ENCODE assay signal across 8 cellular contexts in the genomic region with DNA sequence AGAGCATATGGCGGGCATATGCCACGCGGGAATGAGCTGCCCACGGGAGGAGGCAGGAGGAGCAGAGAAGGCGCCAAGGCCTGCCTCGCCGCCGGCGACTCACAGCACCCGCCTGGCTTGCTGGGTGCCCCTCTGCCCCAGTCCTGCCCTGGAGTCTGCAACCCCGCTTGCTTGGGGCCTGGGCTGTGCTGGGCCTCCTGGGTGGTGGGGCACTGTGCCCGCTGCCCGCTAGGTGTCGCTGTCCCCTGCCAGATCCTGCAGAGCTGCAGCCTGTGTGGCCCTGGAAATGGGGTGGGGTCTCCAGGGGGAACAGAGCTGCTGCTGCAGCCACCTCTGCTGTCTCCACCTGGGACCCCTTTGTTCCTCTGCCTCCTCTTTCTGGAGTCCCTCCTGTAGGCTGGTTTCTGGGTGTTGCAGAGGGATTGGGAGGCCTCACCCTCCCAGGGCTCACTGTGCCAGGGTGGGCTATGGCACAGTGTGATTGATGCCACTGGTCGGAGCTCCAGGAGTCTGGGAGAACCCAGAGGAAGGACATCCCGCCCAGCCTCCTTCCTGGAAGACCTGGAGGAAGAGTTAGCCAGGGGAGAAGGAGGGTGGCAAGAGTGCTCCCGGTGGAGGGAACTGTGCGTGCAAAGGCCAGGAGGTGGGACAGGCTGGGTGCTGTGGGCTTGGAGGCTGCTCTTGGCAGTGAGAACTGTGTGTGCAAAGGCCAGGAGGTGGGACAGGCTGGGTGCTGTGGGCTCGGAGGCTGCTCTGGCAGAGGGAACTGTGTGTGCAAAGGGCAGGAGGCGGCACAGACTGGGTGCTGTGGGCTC.
DNase-seq lines count a peak whose midpoint lies in the region; ATAC-seq, FAIRE-seq and TF ChIP-seq lines count a peak whose summit lies in the region.

No MANE protein-coding gene starts in this region.

- intact Hi-C loops in OCI-LY7 (cut with micrococcal nuclease; ENCODE audit: unreplicated experiment), result loop anchor here (1.0 to 5.0 kb wide), 5 partner anchors 22 to 174 kb away; no protein-coding TSS in a partner anchor

- no peak overlapping the region for H4K91ac ChIP-seq in trophoblast cell (ENCODE audit: low read depth, low read length)

- peak; percentile 77 for DNase-seq in Ammon's horn (ENCODE audit: low spot score)
- peak; percentile 94 for DNase-seq in GM20000 (ENCODE audit: low spot score)
- DNase-seq in OCI-LY7 (ENCODE audit: low spot score), result peak; percentile 81
- DNase-seq in activated T-helper 1 cell treated with anti-CD3 and anti-CD28 coated beads, Interleukin-2, amount 50 U/mL, for 16 hours (ENCODE audit: low read depth in 1 of 2, low spot score in 1 of 2), result peak; percentile 30 to 42
- DNase-seq in frontal cortex (ENCODE audit: low spot score in 2 of 2), result peak; percentile 84 to 86
- DNase-seq in trophoblast cell, result peak; percentile 17 to 53
- peak; percentile 65 for DNase-seq in ureter (ENCODE audit: low spot score)

- H3K4ac ChIP-seq in trophoblast cell (ENCODE audit: low read depth, low read length), result no peak overlapping the region

- H3K18ac ChIP-seq in trophoblast cell (ENCODE audit: low read length), result no peak overlapping the region

- H4K12ac ChIP-seq in trophoblast cell (ENCODE audit: low read depth, low read length), result no peak overlapping the region

- no peak overlapping the region for H3K4me3 ChIP-seq in OCI-LY7 (ENCODE audit: low read depth, low read length, poor library complexity, severe bottlenecking)
- no peak overlapping the region for H3K4me3 ChIP-seq in trophoblast cell (ENCODE audit: low read depth, low read length)

- H3K9me2 ChIP-seq in OCI-LY7 (ENCODE audit: insufficient read depth, low read length), result no peaks in the 10 kb centered on the region

- TF ChIP-seq CTCF in GM20000 (IDR thresholded peaks at IDR 0.05; ENCODE audit: extremely low read depth, missing control alignments) (peak; percentile 93), OCI-LY7 (conservative IDR thresholded peaks at IDR 0.05; ENCODE audit: low read length) (peak; percentile 97)

- no CpG with 5 or more reads among the region's 20 CpGs for WGBS in trophoblast cell (ENCODE audit: extremely low coverage, insufficient coverage, insufficient read length)

- no peaks in the 10 kb centered on the region for H3K79me1 ChIP-seq in trophoblast cell (ENCODE audit: low read length)

- H3K4me2 ChIP-seq in OCI-LY7 (ENCODE audit: low read length), result no peak overlapping the region
- H3K4me2 ChIP-seq in trophoblast cell (ENCODE audit: low read length), result no peak overlapping the region

- H3K4me1 ChIP-seq in OCI-LY7 (ENCODE audit: insufficient read depth, low read length, poor library complexity, severe bottlenecking) (peaks cover 34% of the 10 kb centered on the region), trophoblast cell (ENCODE audit: control insufficient read depth in 1 of 2, insufficient read depth in 2 of 2, low read length in 2 of 2) (no peaks in the 10 kb centered on the region)

- H3K9me3 ChIP-seq in OCI-LY7 (ENCODE audit: low read length), result no peaks in the 10 kb centered on the region
- H3K9me3 ChIP-seq in trophoblast cell (ENCODE audit: insufficient read depth, low read depth, low read length), result no peaks in the 10 kb centered on the region

- no peak overlapping the region for H2BK12ac ChIP-seq in trophoblast cell (ENCODE audit: low read length)

- no TSS peak for BruUV-seq in OCI-LY7 (replicated peaks; lab: Mats Ljungman, UMichigan)

- H2AK5ac ChIP-seq in trophoblast cell (ENCODE audit: low read length), result no peak overlapping the region

- H3K14ac ChIP-seq in trophoblast cell (ENCODE audit: low read length), result no peak overlapping the region

- H3K27ac ChIP-seq in OCI-LY7 (ENCODE audit: low read depth, low read length, poor library complexity, severe bottlenecking), result peak overlapping the region; percentile 68
- no peak overlapping the region for H3K27ac ChIP-seq in trophoblast cell (ENCODE audit: low read depth, low read length)

- H2AFZ ChIP-seq in OCI-LY7 (ENCODE audit: low read length) (no peak overlapping the region), trophoblast cell (ENCODE audit: insufficient read depth, low read length, poor library complexity) (no peak overlapping the region)

- H3K9ac ChIP-seq in trophoblast cell (ENCODE audit: low read length), result no peak overlapping the region

- CTCF ChIA-PET in OCI-LY7 (lab: Charles Lee; ENCODE audit: unreplicated experiment), result interaction anchor here (0.6 to 2.8 kb wide), 7 partner anchors 9 to 175 kb away, joined by 3 to 18 read pairs (median 4); no protein-coding TSS in a partner anchor

- no peak overlapping the region for H3K23ac ChIP-seq in trophoblast cell (ENCODE audit: low read length)

- H3K36me3 ChIP-seq in OCI-LY7 (ENCODE audit: insufficient read depth, low read length) (no peaks in the 10 kb centered on the region), trophoblast cell (ENCODE audit: control insufficient read depth in 1 of 2, insufficient read depth in 2 of 2, low read length in 2 of 2) (no peaks in the 10 kb centered on the region)

- no peak for ATAC-seq in HG03025 (IDR thresholded peaks at IDR 0.05; ENCODE audit: low FRiP score, unreplicated experiment)

- no peak for FAIRE-seq in frontal cortex (lab: Jason Lieb, UNC)

- H3K79me2 ChIP-seq in OCI-LY7 (ENCODE audit: insufficient read depth, low read depth, low read length) (no peaks in the 10 kb centered on the region), trophoblast cell (ENCODE audit: control insufficient read depth, insufficient read depth, low read length, poor library complexity) (no peaks in the 10 kb centered on the region)

- no peaks in the 10 kb centered on the region for H3K27me3 ChIP-seq in trophoblast cell (ENCODE audit: insufficient read depth, low read length)

- H4K8ac ChIP-seq in trophoblast cell (ENCODE audit: low read depth, low read length), result no peak overlapping the region

- H2BK5ac ChIP-seq in trophoblast cell (ENCODE audit: low read depth, low read length, poor library complexity), result no peak overlapping the region

- no peaks in the 10 kb centered on the region for H4K20me1 ChIP-seq in OCI-LY7 (ENCODE audit: insufficient read depth, low read length)

- no peak overlapping the region for H2BK120ac ChIP-seq in trophoblast cell (ENCODE audit: insufficient read depth, low read length, poor library complexity)

- POLR2A ChIA-PET in OCI-LY7 (lab: Charles Lee), result interaction anchor here (0.5 to 1.2 kb wide), 9 partner anchors 7 to 491 kb away, joined by 3 to 4 read pairs (median 3); no protein-coding TSS in a partner anchor

Comparison
In these comparisons a context has a peak if more than half of its experiments do, and no peak if none do; other contexts are left out.
1. DNase-seq: peak in every context shown above with its lines; median percentile 94 in GM20000; 85 in frontal cortex; 81 in OCI-LY7; 77 in Ammon's horn; 65 in ureter; 36 in activated T-helper 1 cell treated with anti-CD3 and anti-CD28 coated beads, Interleukin-2, amount 50 U/mL, for 16 hours; 35 in trophoblast cell.